In the genomic region with DNA sequence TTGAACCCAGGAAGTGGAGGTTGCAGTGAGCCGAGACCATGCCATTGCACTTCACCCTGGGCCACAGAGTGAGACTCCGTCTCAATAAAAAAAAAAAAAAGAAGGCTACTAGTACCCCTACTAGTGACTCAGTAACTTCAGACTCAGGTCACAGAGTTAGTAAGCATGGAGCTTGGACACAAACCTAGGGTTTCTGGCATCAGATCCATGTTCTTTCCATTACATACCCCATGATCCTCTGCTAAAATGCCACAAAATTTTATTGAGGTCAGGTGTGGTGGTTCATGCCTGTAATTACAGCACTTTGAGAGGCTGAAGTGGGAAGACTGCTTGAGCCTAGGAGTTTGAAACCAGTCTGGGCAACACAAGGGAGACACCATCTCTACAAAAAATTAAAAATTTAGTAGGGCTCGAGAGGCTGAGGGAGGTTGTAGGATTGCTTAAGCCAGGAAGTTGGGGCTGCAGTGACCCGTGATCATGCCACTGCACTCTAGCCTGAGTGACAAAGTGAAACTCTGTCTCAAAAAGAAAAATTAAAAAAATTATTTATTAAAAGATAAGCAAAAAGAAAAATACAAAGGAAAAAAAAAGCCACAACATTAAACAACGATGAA, we compare ENCODE assay signal across 12 cellular contexts.
"Had no signal": no experiment of that assay in that cellular context is flagged by ENCODE, and none has a peak within 500 bp of the region (broad histone marks: within the 10 kb centered on the region; RNA-seq: fewer than 3 reads in every experiment).

No MANE protein-coding gene starts in this region.

- H3K4me1 ChIP-seq: parathyroid adenoma, uterus had no signal

- H3K4me2 ChIP-seq: hepatocyte had no signal

- H3K27me3 ChIP-seq: hepatocyte, uterus had no signal

- ATAC-seq: activated T-cell treated with anti-CD3 and anti-CD28 coated beads, Interleukin-2, amount 50 U/mL, for 72 hours had no signal

- H3K9ac ChIP-seq: parathyroid adenoma had no signal

- H3K36me3 ChIP-seq: uterus had no signal

- H3K4me3 ChIP-seq: hepatocyte, thoracic aorta, uterus had no signal

- DNase-seq: activated CD4-positive, alpha-beta memory T cell treated with anti-CD3 and anti-CD28 coated beads, Interleukin-2, amount 10 ng/mL, durations not matched to agents 7 days and 5 days; activated gamma-delta T cell treated with Interleukin-2 at 50 U/mL for 16 hours; activated naive CD8-positive, alpha-beta T cell treated with anti-CD3 and anti-CD28 coated beads, Interleukin-2, amount 10 ng/mL, durations not matched to agents 7 days and 5 days; activated T-cell treated with anti-CD3 and anti-CD28 coated beads, Interleukin-2, amount 50 U/mL, for 72 hours; anterior cingulate cortex; stimulated activated CD4-positive, alpha-beta T cell treated with anti-CD3 and anti-CD28 coated beads, Interleukin-15, amount 100 ng/mL, for 24 hours; stimulated activated CD4-positive, alpha-beta T cell treated with anti-CD3 and anti-CD28 coated beads, Interleukin-4, amount 100 ng/mL, for 24 hours; uterus had no signal

- H2AFZ ChIP-seq: hepatocyte, parathyroid adenoma had no signal

- H3K27ac ChIP-seq: hepatocyte, parathyroid adenoma, thoracic aorta, uterus, VCaP had no signal

- H3K9me3 ChIP-seq: thoracic aorta, uterus had no signal
